ENCODE assay signal across 8 cellular contexts in genomic region chr1:19918057-19918456, GRCh38. TPM values are rescaled to one million over a fixed set of nuclear protein-coding genes. Genes with fewer than 3 reads are reported as not detected.
DNase-seq lines count a peak whose midpoint lies in the region; ATAC-seq and TF ChIP-seq lines count a peak whose summit lies in the region.

No MANE protein-coding gene starts in this region.

- peaks cover 4% of the 10 kb centered on the region; the same call in 1 of the 2 replicates for H3K36me3 ChIP-seq in KMS-11 (ENCODE audit: insufficient read depth)
- H3K36me3 ChIP-seq in Peyer's patch, result peaks cover 0 to 18% (median 0%) of the 10 kb centered on the region in 3 donors
- peaks cover 17% of the 10 kb centered on the region for H3K36me3 ChIP-seq in neutrophil

- H3K4me1 ChIP-seq in KMS-11 (ENCODE audit: low read depth, poor library complexity, severe bottlenecking) (no peaks in the 10 kb centered on the region), Peyer's patch (no peaks in the 10 kb centered on the region), neutrophil (ENCODE audit: control insufficient read depth in 1 of 2, insufficient read depth in 1 of 2, low read depth in 1 of 2, low read length in 1 of 2) (no peaks in the 10 kb centered on the region)

- H3K4me3 ChIP-seq in KMS-11 (IDR thresholded peaks at IDR 0.05; ENCODE audit: insufficient read depth, low read depth, low read length) (no peak overlapping the region), Peyer's patch (no peak overlapping the region), fibroblast of the aortic adventitia (ENCODE audit: low read depth, low read length) (no peak overlapping the region), neutrophil (ENCODE audit: low read depth in 1 of 2, low read length in 1 of 2) (no peak overlapping the region)

- no peak overlapping the region for H2AFZ ChIP-seq in KMS-11 (ENCODE audit: low read depth)

- H3K9ac ChIP-seq in KMS-11, result no peak overlapping the region

- H4K20me1 ChIP-seq in KMS-11 (ENCODE audit: insufficient read depth), result no peaks in the 10 kb centered on the region

- H3K27ac ChIP-seq in KMS-11 (no peak overlapping the region), Peyer's patch (no peak overlapping the region), neutrophil (no peak overlapping the region)

- TF ChIP-seq CTCF in KMS-11 (conservative IDR thresholded peaks at IDR 0.05; ENCODE audit: low read depth, low read length), result peak; percentile 92
- peak; percentile 74 to 87 (median 84) for TF ChIP-seq CTCF in Peyer's patch (IDR thresholded peaks at IDR 0.05)
- TF ChIP-seq CTCF in fibroblast of the aortic adventitia (IDR thresholded peaks at IDR 0.05; ENCODE audit: insufficient read depth, low read length), result peak; percentile 94
- TF ChIP-seq CTCF in neutrophil (IDR thresholded peaks at IDR 0.05), result peak; percentile 29

- DNase-seq in DMS114 treated with DMSO at 0.1 percent for 48 hours (lab: John Stamatoyannopoulos, UW; ENCODE audit: unreplicated experiment) (peak; percentile 71), Peyer's patch (peak; percentile 76 to 93 (median 78)), activated T-helper 1 cell treated with Interleukin-2 at 50 U/mL for 16 hours (ENCODE audit: low read depth) (peak; percentile 54), fibroblast of the aortic adventitia (ENCODE audit: low read depth) (peak; percentile 90), stromal cell of bone marrow (ENCODE audit: low read depth) (peak; percentile 65)

- no peak overlapping the region for H3K4me2 ChIP-seq in KMS-11

- TF ChIP-seq POLR2A in Peyer's patch (IDR thresholded peaks at IDR 0.05), result no peak

- H3K27me3 ChIP-seq in KMS-11 (ENCODE audit: insufficient read depth, low read depth) (peaks cover 9% of the 10 kb centered on the region; the same call in 1 of the 2 replicates), Peyer's patch (no peaks in the 10 kb centered on the region), neutrophil (no peaks in the 10 kb centered on the region)

- no peaks in the 10 kb centered on the region for H3K9me3 ChIP-seq in Peyer's patch
- no peaks in the 10 kb centered on the region for H3K9me3 ChIP-seq in neutrophil

- no peaks in the 10 kb centered on the region for H3K79me2 ChIP-seq in KMS-11 (ENCODE audit: insufficient read depth, low read depth)

- no peak for ATAC-seq in HG03196 (IDR thresholded peaks at IDR 0.05; ENCODE audit: unreplicated experiment)

RNA-seq across cellular contexts. Expression of gene PLA2G2E, which starts 5.4 kb away (rescaled TPM):
- total RNA-seq in Peyer's patch, result not detected
- not detected in 2 replicates for total RNA-seq in fibroblast of the aortic adventitia (ENCODE audit: low replicate concordance)

RNA-seq across cellular contexts. Expression of gene OTUD3, which starts 35.9 kb away (rescaled TPM):
- total RNA-seq in Peyer's patch, result 10 to 100 TPM in 1 of 4 donors, 1 to 10 TPM in 3; 6.5 to 13.6 (median 8.2) TPM
- total RNA-seq in fibroblast of the aortic adventitia (ENCODE audit: low replicate concordance), result 5.8 and 7.0 TPM in 2 replicates

Comparison
In these comparisons a context has a peak if more than half of its experiments do, and no peak if none do; other contexts are left out.
1. CTCF ChIP-seq: peak in every context shown above with its lines; median percentile 94 in fibroblast of the aortic adventitia; 92 in KMS-11; 84 in Peyer's patch; 29 in neutrophil.